ENCODE assay signal across 18 cellular contexts in the genomic region with DNA sequence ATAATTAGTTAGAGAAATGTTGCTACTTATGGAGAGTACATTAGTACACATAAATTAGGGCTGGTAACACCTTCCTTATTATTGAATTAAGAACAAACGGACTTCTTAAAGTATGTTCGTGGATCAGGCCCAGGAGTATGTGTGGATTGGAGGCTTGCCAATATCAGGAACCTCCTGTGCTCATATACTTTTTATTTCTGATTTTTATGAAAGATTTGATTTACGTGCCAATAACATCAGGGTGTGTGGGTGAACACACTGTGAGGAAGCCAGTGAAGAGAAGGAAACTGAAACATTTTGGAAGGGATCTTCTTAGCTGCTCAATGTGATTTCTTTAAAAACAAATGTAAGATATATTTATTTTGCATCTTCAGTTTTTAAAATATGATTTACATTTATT.
"Had no signal": no experiment of that assay in that cellular context is flagged by ENCODE, and none has a peak within 500 bp of the region (broad histone marks: within the 10 kb centered on the region; RNA-seq: fewer than 3 reads in every experiment).

No MANE protein-coding gene starts in this region.

- DNase-seq: activated CD4-positive, alpha-beta T cell treated with anti-CD3 and anti-CD28 coated beads, Interleukin-2, amount 50 U/mL, for 4 hours; activated CD4-positive, CD25-positive, alpha-beta regulatory T cell treated with anti-CD3 and anti-CD28 coated beads, Interleukin-2, amount 50 U/mL, for 72 hours; activated effector memory CD4-positive, alpha-beta T cell treated with anti-CD3 and anti-CD28 coated beads, Interleukin-2, amount 50 U/mL, for 16 hours; activated T-cell treated with anti-CD3 and anti-CD28 coated beads, Interleukin-2, amount 50 U/mL, for 24 hours; amygdala; effector CD4-positive, alpha-beta T cell; glutamatergic neuron; immature natural killer cell; nucleus accumbens; right lobe of liver; stimulated activated CD4-positive, alpha-beta T cell treated with anti-CD3 and anti-CD28 coated beads, Interleukin-2, amount 100 ng/mL, for 48 hours; stimulated activated naive CD8-positive, alpha-beta T cell treated with anti-CD3 and anti-CD28 coated beads, Interleukin-15, Interleukin-2, amounts not matched to agents 100 U/mL and 50 U/mL, for 24 hours; testis; upper lobe of right lung had no signal

- FAIRE-seq: colon had no signal

- H3K4me3 ChIP-seq: cardiac muscle cell, right lobe of liver, testis, upper lobe of right lung had no signal

- H3K27me3 ChIP-seq: cardiac muscle cell, right lobe of liver, testis, upper lobe of right lung had no signal

- H3K36me3 ChIP-seq: cardiac muscle cell, right lobe of liver, upper lobe of right lung had no signal

- ATAC-seq: activated naive CD4-positive, alpha-beta T cell treated with anti-CD3 and anti-CD28 coated beads, Interleukin-2, amount 50 U/mL, for 72 hours; natural killer cell treated with Interleukin-12 subunit alpha and Interleukin-12 subunit beta and Interleukin-15 and Interleukin-18, amount 100 ng/mL, for 72 hours; stimulated activated naive CD8-positive, alpha-beta T cell treated with anti-CD3 and anti-CD28 coated beads, Interleukin-15, Interleukin-2, amounts not matched to agents 100 U/mL and 50 U/mL, for 24 hours; upper lobe of right lung had no signal

- H3K4me1 ChIP-seq: testis, upper lobe of right lung had no signal

- H3K27ac ChIP-seq: cardiac muscle cell, right lobe of liver, testis, upper lobe of right lung had no signal

- H3K9me3 ChIP-seq: right lobe of liver, testis, upper lobe of right lung had no signal
